In the genomic region with DNA sequence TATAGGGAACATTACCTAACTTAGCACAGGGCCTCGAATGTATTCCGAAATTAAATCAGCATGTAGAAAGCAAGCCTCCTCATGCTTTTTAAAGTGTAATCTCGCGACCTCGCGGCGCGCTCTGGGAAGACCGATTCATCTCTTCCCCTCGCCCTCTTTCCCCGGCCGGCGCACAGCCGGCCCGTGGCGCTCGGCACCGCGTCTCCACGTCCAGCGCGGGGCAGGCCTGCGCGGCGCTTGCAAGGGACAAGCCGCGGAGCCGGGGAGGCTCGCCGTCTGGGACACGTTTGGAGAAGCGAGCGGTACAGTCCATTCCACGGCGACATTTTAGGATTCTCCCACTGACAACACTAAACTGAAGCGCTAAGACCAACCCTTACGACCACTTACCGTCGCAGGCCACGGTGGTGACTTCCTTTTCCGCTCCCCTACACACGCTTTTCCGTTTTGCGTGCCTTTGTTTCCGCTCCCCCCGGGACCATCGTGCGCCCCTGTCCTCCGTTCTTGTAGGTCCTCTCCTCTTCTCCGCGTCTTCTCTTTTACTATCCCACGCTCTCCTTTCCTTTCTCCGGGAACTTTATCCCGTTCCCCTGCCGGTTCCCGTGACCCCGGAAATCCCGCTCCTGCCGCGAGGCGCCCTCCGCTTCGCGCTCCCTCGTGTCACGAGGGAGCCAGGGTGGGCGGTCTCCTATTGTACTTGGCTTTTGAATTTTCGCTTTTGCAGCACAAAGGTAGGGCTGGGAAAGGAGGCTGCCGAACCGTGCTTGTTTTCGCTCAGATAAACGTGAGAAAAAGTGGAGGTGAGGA, we compare ENCODE assay signal across 1 cellular context.
TF ChIP-seq lines count a peak whose summit lies in the region.

A gene with protein sequence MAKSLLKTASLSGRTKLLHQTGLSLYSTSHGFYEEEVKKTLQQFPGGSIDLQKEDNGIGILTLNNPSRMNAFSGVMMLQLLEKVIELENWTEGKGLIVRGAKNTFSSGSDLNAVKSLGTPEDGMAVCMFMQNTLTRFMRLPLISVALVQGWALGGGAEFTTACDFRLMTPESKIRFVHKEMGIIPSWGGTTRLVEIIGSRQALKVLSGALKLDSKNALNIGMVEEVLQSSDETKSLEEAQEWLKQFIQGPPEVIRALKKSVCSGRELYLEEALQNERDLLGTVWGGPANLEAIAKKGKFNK (minus strand): TSS at position 664 of the 807 bp plus-strand sequence. CDS start 12,581 bp downstream, outside the sequence.

TF ChIP-seq in K562, 482 proteins besides CTCF, POLR2A, EP300 and RAD21 (continued from another document and continues in another):
- TF ChIP-seq, protein P1, sequence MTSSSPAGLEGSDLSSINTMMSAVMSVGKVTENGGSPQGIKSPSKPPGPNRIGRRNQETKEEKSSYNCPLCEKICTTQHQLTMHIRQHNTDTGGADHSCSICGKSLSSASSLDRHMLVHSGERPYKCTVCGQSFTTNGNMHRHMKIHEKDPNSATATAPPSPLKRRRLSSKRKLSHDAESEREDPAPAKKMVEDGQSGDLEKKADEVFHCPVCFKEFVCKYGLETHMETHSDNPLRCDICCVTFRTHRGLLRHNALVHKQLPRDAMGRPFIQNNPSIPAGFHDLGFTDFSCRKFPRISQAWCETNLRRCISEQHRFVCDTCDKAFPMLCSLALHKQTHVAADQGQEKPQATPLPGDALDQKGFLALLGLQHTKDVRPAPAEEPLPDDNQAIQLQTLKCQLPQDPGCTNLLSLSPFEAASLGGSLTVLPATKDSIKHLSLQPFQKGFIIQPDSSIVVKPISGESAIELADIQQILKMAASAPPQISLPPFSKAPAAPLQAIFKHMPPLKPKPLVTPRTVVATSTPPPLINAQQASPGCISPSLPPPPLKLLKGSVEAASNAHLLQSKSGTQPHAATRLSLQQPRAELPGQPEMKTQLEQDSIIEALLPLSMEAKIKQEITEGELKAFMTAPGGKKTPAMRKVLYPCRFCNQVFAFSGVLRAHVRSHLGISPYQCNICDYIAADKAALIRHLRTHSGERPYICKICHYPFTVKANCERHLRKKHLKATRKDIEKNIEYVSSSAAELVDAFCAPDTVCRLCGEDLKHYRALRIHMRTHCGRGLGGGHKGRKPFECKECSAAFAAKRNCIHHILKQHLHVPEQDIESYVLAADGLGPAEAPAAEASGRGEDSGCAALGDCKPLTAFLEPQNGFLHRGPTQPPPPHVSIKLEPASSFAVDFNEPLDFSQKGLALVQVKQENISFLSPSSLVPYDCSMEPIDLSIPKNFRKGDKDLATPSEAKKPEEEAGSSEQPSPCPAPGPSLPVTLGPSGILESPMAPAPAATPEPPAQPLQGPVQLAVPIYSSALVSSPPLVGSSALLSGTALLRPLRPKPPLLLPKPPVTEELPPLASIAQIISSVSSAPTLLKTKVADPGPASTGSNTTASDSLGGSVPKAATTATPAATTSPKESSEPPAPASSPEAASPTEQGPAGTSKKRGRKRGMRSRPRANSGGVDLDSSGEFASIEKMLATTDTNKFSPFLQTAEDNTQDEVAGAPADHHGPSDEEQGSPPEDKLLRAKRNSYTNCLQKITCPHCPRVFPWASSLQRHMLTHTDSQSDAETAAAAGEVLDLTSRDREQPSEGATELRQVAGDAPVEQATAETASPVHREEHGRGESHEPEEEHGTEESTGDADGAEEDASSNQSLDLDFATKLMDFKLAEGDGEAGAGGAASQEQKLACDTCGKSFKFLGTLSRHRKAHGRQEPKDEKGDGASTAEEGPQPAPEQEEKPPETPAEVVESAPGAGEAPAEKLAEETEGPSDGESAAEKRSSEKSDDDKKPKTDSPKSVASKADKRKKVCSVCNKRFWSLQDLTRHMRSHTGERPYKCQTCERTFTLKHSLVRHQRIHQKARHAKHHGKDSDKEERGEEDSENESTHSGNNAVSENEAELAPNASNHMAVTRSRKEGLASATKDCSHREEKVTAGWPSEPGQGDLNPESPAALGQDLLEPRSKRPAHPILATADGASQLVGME (CRISPR knock-in tag; IDR thresholded peaks at IDR 0.05), result no peak
- 0 out of 2 replicates have a peak, but pooled peaks have one; percentile 36 for TF ChIP-seq NBN (IDR thresholded peaks at IDR 0.05; ENCODE audit: low read depth)
- peak; percentile 15; the same call in 1 of the 2 replicates for TF ChIP-seq TCF7 (IDR thresholded peaks at IDR 0.05; ENCODE audit: borderline replicate concordance)
- TF ChIP-seq, protein P2, sequence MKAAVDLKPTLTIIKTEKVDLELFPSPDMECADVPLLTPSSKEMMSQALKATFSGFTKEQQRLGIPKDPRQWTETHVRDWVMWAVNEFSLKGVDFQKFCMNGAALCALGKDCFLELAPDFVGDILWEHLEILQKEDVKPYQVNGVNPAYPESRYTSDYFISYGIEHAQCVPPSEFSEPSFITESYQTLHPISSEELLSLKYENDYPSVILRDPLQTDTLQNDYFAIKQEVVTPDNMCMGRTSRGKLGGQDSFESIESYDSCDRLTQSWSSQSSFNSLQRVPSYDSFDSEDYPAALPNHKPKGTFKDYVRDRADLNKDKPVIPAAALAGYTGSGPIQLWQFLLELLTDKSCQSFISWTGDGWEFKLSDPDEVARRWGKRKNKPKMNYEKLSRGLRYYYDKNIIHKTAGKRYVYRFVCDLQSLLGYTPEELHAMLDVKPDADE (conservative IDR thresholded peaks at IDR 0.05; ENCODE audit: control insufficient read depth, low read depth, low read length), result no peak
- no peak for TF ChIP-seq RCOR1 (IDR thresholded peaks at IDR 0.05; ENCODE audit: borderline replicate concordance in 1 of 2, low read depth in 2 of 2, low read length in 2 of 2)
- no peak for TF ChIP-seq NCOA4 (IDR thresholded peaks at IDR 0.05; ENCODE audit: partially characterized antibody)
- no peak for TF ChIP-seq ZNF764 (CRISPR knock-in tag; IDR thresholded peaks at IDR 0.05; ENCODE audit: low read depth)
- TF ChIP-seq, protein P3, sequence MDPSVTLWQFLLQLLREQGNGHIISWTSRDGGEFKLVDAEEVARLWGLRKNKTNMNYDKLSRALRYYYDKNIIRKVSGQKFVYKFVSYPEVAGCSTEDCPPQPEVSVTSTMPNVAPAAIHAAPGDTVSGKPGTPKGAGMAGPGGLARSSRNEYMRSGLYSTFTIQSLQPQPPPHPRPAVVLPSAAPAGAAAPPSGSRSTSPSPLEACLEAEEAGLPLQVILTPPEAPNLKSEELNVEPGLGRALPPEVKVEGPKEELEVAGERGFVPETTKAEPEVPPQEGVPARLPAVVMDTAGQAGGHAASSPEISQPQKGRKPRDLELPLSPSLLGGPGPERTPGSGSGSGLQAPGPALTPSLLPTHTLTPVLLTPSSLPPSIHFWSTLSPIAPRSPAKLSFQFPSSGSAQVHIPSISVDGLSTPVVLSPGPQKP (CRISPR knock-in tag; IDR thresholded peaks at IDR 0.05), result no peak
- TF ChIP-seq, protein P4, sequence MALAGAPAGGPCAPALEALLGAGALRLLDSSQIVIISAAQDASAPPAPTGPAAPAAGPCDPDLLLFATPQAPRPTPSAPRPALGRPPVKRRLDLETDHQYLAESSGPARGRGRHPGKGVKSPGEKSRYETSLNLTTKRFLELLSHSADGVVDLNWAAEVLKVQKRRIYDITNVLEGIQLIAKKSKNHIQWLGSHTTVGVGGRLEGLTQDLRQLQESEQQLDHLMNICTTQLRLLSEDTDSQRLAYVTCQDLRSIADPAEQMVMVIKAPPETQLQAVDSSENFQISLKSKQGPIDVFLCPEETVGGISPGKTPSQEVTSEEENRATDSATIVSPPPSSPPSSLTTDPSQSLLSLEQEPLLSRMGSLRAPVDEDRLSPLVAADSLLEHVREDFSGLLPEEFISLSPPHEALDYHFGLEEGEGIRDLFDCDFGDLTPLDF (CRISPR knock-in tag; IDR thresholded peaks at IDR 0.05), result no peak
- no peak for TF ChIP-seq ZNF174 (CRISPR knock-in tag; IDR thresholded peaks at IDR 0.05)
- TF ChIP-seq CBX1 (IDR thresholded peaks at IDR 0.05; ENCODE audit: low read depth), result peak; percentile 69; the same call in 1 of the 2 replicates
- TF ChIP-seq, protein P5, sequence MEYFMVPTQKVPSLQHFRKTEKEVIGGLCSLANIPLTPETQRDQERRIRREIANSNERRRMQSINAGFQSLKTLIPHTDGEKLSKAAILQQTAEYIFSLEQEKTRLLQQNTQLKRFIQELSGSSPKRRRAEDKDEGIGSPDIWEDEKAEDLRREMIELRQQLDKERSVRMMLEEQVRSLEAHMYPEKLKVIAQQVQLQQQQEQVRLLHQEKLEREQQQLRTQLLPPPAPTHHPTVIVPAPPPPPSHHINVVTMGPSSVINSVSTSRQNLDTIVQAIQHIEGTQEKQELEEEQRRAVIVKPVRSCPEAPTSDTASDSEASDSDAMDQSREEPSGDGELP (CRISPR knock-in tag; IDR thresholded peaks at IDR 0.05; ENCODE audit: borderline replicate concordance), result peak; percentile 70
- peak; percentile 33 for TF ChIP-seq HMGN3 (IDR thresholded peaks at IDR 0.05; ENCODE audit: borderline replicate concordance, extremely low read depth, insufficient read length, low read depth, low read length)
- peak; percentile 54 for TF ChIP-seq CHD1 (IDR thresholded peaks at IDR 0.05; ENCODE audit: low read length)
- TF ChIP-seq, protein P6, sequence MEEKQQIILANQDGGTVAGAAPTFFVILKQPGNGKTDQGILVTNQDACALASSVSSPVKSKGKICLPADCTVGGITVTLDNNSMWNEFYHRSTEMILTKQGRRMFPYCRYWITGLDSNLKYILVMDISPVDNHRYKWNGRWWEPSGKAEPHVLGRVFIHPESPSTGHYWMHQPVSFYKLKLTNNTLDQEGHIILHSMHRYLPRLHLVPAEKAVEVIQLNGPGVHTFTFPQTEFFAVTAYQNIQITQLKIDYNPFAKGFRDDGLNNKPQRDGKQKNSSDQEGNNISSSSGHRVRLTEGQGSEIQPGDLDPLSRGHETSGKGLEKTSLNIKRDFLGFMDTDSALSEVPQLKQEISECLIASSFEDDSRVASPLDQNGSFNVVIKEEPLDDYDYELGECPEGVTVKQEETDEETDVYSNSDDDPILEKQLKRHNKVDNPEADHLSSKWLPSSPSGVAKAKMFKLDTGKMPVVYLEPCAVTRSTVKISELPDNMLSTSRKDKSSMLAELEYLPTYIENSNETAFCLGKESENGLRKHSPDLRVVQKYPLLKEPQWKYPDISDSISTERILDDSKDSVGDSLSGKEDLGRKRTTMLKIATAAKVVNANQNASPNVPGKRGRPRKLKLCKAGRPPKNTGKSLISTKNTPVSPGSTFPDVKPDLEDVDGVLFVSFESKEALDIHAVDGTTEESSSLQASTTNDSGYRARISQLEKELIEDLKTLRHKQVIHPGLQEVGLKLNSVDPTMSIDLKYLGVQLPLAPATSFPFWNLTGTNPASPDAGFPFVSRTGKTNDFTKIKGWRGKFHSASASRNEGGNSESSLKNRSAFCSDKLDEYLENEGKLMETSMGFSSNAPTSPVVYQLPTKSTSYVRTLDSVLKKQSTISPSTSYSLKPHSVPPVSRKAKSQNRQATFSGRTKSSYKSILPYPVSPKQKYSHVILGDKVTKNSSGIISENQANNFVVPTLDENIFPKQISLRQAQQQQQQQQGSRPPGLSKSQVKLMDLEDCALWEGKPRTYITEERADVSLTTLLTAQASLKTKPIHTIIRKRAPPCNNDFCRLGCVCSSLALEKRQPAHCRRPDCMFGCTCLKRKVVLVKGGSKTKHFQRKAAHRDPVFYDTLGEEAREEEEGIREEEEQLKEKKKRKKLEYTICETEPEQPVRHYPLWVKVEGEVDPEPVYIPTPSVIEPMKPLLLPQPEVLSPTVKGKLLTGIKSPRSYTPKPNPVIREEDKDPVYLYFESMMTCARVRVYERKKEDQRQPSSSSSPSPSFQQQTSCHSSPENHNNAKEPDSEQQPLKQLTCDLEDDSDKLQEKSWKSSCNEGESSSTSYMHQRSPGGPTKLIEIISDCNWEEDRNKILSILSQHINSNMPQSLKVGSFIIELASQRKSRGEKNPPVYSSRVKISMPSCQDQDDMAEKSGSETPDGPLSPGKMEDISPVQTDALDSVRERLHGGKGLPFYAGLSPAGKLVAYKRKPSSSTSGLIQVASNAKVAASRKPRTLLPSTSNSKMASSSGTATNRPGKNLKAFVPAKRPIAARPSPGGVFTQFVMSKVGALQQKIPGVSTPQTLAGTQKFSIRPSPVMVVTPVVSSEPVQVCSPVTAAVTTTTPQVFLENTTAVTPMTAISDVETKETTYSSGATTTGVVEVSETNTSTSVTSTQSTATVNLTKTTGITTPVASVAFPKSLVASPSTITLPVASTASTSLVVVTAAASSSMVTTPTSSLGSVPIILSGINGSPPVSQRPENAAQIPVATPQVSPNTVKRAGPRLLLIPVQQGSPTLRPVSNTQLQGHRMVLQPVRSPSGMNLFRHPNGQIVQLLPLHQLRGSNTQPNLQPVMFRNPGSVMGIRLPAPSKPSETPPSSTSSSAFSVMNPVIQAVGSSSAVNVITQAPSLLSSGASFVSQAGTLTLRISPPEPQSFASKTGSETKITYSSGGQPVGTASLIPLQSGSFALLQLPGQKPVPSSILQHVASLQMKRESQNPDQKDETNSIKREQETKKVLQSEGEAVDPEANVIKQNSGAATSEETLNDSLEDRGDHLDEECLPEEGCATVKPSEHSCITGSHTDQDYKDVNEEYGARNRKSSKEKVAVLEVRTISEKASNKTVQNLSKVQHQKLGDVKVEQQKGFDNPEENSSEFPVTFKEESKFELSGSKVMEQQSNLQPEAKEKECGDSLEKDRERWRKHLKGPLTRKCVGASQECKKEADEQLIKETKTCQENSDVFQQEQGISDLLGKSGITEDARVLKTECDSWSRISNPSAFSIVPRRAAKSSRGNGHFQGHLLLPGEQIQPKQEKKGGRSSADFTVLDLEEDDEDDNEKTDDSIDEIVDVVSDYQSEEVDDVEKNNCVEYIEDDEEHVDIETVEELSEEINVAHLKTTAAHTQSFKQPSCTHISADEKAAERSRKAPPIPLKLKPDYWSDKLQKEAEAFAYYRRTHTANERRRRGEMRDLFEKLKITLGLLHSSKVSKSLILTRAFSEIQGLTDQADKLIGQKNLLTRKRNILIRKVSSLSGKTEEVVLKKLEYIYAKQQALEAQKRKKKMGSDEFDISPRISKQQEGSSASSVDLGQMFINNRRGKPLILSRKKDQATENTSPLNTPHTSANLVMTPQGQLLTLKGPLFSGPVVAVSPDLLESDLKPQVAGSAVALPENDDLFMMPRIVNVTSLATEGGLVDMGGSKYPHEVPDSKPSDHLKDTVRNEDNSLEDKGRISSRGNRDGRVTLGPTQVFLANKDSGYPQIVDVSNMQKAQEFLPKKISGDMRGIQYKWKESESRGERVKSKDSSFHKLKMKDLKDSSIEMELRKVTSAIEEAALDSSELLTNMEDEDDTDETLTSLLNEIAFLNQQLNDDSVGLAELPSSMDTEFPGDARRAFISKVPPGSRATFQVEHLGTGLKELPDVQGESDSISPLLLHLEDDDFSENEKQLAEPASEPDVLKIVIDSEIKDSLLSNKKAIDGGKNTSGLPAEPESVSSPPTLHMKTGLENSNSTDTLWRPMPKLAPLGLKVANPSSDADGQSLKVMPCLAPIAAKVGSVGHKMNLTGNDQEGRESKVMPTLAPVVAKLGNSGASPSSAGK (IDR thresholded peaks at IDR 0.05), result peak; percentile 93
- no peak for TF ChIP-seq ZNF146 (CRISPR knock-in tag; IDR thresholded peaks at IDR 0.05; ENCODE audit: unreplicated experiment)
- TF ChIP-seq, protein P7, sequence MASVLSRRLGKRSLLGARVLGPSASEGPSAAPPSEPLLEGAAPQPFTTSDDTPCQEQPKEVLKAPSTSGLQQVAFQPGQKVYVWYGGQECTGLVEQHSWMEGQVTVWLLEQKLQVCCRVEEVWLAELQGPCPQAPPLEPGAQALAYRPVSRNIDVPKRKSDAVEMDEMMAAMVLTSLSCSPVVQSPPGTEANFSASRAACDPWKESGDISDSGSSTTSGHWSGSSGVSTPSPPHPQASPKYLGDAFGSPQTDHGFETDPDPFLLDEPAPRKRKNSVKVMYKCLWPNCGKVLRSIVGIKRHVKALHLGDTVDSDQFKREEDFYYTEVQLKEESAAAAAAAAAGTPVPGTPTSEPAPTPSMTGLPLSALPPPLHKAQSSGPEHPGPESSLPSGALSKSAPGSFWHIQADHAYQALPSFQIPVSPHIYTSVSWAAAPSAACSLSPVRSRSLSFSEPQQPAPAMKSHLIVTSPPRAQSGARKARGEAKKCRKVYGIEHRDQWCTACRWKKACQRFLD (CRISPR knock-in tag; IDR thresholded peaks at IDR 0.05), result no peak
